ENCODE assay signal across 35 cellular contexts in genomic region chr19:34835952-34836351, GRCh38.
"Had no signal": no experiment of that assay in that cellular context is flagged by ENCODE, and none has a peak within 500 bp of the region (broad histone marks: within the 10 kb centered on the region; RNA-seq: fewer than 3 reads in every experiment).

No MANE protein-coding gene starts in this region.

- DNase-seq: Karpas-422, MG63, MM.1S, MV-4-11, NCI-H1048, NCI-H1092, NCI-H1092 treated with DMSO at 0.1 percent for 48 hours, NCI-H1105, NCI-H1105 treated with DMSO at 0.1 percent for 48 hours, NCI-H1417, NCI-H1417 treated with DMSO at 0.1 percent for 48 hours, NCI-H1436, NCI-H1436 treated with DMSO at 0.1 percent for 48 hours, NCI-H146, NCI-H1694, NCI-H1694 treated with DMSO at 0.1 percent for 48 hours, NCI-H187, NCI-H187 treated with DMSO at 0.1 percent for 48 hours, NCI-H1930, NCI-H2029, NCI-H2029 treated with DMSO at 0.1 percent for 48 hours, NCI-H2081, NCI-H2081 treated with DMSO at 0.1 percent for 48 hours, NCI-H2107, NCI-H2171, NCI-H2171 treated with DMSO at 0.1 percent for 48 hours, NCI-H2227 treated with DMSO at 0.1 percent for 48 hours, NCI-H226, NCI-H345, NCI-H446, NCI-H446 treated with DMSO at 0.1 percent for 48 hours, NCI-H510A, NCI-H510A treated with DMSO at 0.1 percent for 48 hours, NCI-H524 had no signal

- H3K4me3 ChIP-seq: MG63 had no signal

- H3K9ac ChIP-seq: KMS-11 had no signal

- H3K36me3 ChIP-seq: MG63 had no signal

- H3K27ac ChIP-seq: KMS-11 had no signal

- H3K9me3 ChIP-seq: MG63 had no signal

- H3K4me2 ChIP-seq: KMS-11 had no signal
